ENCODE assay signal across 8 cellular contexts in the genomic region with DNA sequence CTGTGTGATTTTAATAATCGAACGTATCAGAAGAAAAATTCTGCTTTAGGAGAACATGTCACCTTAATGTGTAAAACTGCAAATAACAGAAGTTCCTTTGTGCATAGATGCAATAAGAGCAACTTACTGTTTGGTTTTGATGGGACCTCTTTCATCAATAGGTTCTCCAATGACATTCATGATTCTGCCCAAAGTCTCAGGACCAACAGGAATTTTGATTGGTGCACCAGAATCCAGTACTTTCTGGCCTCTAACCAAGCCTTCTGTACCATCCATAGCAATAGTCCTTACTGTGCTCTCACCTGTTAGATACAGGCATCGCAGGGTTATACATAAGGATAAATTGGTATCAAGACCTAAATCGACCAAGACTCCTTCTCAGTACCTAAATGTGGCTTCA. TPM values are rescaled to one million over a fixed set of nuclear protein-coding genes. Genes with fewer than 3 reads are reported as not detected.
DNase-seq lines count a peak whose midpoint lies in the region; ATAC-seq and TF ChIP-seq lines count a peak whose summit lies in the region.

No MANE protein-coding gene starts in this region.

- H3K79me2 ChIP-seq in GM23338 (replicated peaks; ENCODE audit: insufficient read depth) = peaks cover 42% of the 10 kb centered on the region

- TF ChIP-seq CTCF in GM23338 (conservative IDR thresholded peaks at IDR 0.05; ENCODE audit: low read depth in 2 of 2) (no peak), VCaP (conservative IDR thresholded peaks at IDR 0.05) (no peak), gastroesophageal sphincter (IDR thresholded peaks at IDR 0.05) (no peak)

- peaks cover 12% of the 10 kb centered on the region for H3K27me3 Mint-ChIP-seq in GM23338 (ENCODE audit: insufficient read depth, low read depth, poor library complexity)

- peaks cover 20% of the 10 kb centered on the region for H3K4me1 Mint-ChIP-seq in GM23338

- TF ChIP-seq EP300 in gastroesophageal sphincter (IDR thresholded peaks at IDR 0.05) = no peak

- no peaks in the 10 kb centered on the region for H3K9me3 ChIP-seq in gastroesophageal sphincter
- no peaks in the 10 kb centered on the region for H3K9me3 ChIP-seq in skeletal muscle satellite cell (replicated peaks; ENCODE audit: low read length)

- DNase-seq in GM23338 (ENCODE audit: low spot score) (no peak), AG08395 (ENCODE audit: low spot score) (no peak), NCI-H1436 treated with DMSO at 0.1 percent for 48 hours (lab: John Stamatoyannopoulos, UW) (no peak)

- H3K4me3 ChIP-seq in GM23338 = peak overlapping the region; percentile 66
- peak overlapping the region; percentile 89 to 96 for H3K4me3 ChIP-seq in gastroesophageal sphincter
- H3K4me3 ChIP-seq in skeletal muscle satellite cell (ENCODE audit: low read length) = peak overlapping the region; percentile 85

- peaks cover 24% of the 10 kb centered on the region for H4K20me1 ChIP-seq in GM23338 (replicated peaks; ENCODE audit: insufficient read depth)

- peaks cover 59% of the 10 kb centered on the region for H3K36me3 Mint-ChIP-seq in GM23338 (ENCODE audit: low read depth)

- WGBS in gastroesophageal sphincter (ENCODE audit: low coverage in 1 of 2), 2 donors = 38 to 50% methylated on average over 3 to 4 of the region's 4 CpGs

- H2AFZ ChIP-seq in GM23338 = no peak overlapping the region

- H3K27ac Mint-ChIP-seq in GM23338 = peak overlapping the region; percentile 99; the same call in 1 of the 2 replicates

- peak overlapping the region; percentile 99 for H3K4me3 Mint-ChIP-seq in GM23338

- TF ChIP-seq POLR2A in gastroesophageal sphincter (IDR thresholded peaks at IDR 0.05) = no peak

- no peaks in the 10 kb centered on the region for H3K9me3 Mint-ChIP-seq in GM23338

- no peaks in the 10 kb centered on the region for H3K27me3 ChIP-seq in GM23338 (ENCODE audit: insufficient read depth)
- no peaks in the 10 kb centered on the region for H3K27me3 ChIP-seq in gastroesophageal sphincter
- H3K27me3 ChIP-seq in skeletal muscle satellite cell (ENCODE audit: control insufficient read depth, insufficient read depth, low read length) = no peaks in the 10 kb centered on the region

- H3K27ac ChIP-seq in GM23338 (ENCODE audit: low read depth) (no peak overlapping the region; the same call in 1 of the 2 replicates), VCaP (peak overlapping the region; percentile 97), gastroesophageal sphincter (peak overlapping the region; percentile 94 to 96 (median 96))

- H3K4me1 ChIP-seq in GM23338 (ENCODE audit: insufficient read depth) = 0 out of 2 replicates have a peak, but pooled peaks cover 6% of the 10 kb centered on the region
- H3K4me1 ChIP-seq in gastroesophageal sphincter = peaks cover 4 to 61% (median 13%) of the 10 kb centered on the region in 3 donors
- H3K4me1 ChIP-seq in skeletal muscle satellite cell (ENCODE audit: control insufficient read depth, insufficient read depth, low read length) = peaks cover 18% of the 10 kb centered on the region

- peaks cover 37% of the 10 kb centered on the region for H3F3A ChIP-seq in GM23338 (replicated peaks; ENCODE audit: low read depth)

- H3K4me2 ChIP-seq in GM23338 (peak overlapping the region; percentile 78), skeletal muscle satellite cell (ENCODE audit: low read length) (peak overlapping the region; percentile 96)

- H3K9me2 ChIP-seq in GM23338 (ENCODE audit: insufficient read depth) = no peaks in the 10 kb centered on the region

- H3K9ac ChIP-seq in skeletal muscle satellite cell (ENCODE audit: low read depth, low read length) = peak overlapping the region; percentile 98

- ATAC-seq in GM23338 (no peak), gastroesophageal sphincter (no peak), GM18520 (IDR thresholded peaks at IDR 0.05; ENCODE audit: unreplicated experiment) (no peak), GM21723 (IDR thresholded peaks at IDR 0.05; ENCODE audit: unreplicated experiment) (no peak)

- peaks cover 48% of the 10 kb centered on the region for H3K36me3 ChIP-seq in GM23338 (ENCODE audit: insufficient read depth)
- H3K36me3 ChIP-seq in gastroesophageal sphincter = peaks cover 5 to 50% of the 10 kb centered on the region in 2 donors
- peaks cover 50% of the 10 kb centered on the region for H3K36me3 ChIP-seq in skeletal muscle satellite cell (ENCODE audit: insufficient read depth, low read length)

TF ChIP-seq in GM23338, 12 proteins besides CTCF, POLR2A, EP300 and RAD21:
- no peak for TF ChIP-seq JUNB (IDR thresholded peaks at IDR 0.05; ENCODE audit: unreplicated experiment)
- TF ChIP-seq ZNF331 (CRISPR knock-in tag; IDR thresholded peaks at IDR 0.05; ENCODE audit: low read depth) = no peak
- TF ChIP-seq, protein P1, sequence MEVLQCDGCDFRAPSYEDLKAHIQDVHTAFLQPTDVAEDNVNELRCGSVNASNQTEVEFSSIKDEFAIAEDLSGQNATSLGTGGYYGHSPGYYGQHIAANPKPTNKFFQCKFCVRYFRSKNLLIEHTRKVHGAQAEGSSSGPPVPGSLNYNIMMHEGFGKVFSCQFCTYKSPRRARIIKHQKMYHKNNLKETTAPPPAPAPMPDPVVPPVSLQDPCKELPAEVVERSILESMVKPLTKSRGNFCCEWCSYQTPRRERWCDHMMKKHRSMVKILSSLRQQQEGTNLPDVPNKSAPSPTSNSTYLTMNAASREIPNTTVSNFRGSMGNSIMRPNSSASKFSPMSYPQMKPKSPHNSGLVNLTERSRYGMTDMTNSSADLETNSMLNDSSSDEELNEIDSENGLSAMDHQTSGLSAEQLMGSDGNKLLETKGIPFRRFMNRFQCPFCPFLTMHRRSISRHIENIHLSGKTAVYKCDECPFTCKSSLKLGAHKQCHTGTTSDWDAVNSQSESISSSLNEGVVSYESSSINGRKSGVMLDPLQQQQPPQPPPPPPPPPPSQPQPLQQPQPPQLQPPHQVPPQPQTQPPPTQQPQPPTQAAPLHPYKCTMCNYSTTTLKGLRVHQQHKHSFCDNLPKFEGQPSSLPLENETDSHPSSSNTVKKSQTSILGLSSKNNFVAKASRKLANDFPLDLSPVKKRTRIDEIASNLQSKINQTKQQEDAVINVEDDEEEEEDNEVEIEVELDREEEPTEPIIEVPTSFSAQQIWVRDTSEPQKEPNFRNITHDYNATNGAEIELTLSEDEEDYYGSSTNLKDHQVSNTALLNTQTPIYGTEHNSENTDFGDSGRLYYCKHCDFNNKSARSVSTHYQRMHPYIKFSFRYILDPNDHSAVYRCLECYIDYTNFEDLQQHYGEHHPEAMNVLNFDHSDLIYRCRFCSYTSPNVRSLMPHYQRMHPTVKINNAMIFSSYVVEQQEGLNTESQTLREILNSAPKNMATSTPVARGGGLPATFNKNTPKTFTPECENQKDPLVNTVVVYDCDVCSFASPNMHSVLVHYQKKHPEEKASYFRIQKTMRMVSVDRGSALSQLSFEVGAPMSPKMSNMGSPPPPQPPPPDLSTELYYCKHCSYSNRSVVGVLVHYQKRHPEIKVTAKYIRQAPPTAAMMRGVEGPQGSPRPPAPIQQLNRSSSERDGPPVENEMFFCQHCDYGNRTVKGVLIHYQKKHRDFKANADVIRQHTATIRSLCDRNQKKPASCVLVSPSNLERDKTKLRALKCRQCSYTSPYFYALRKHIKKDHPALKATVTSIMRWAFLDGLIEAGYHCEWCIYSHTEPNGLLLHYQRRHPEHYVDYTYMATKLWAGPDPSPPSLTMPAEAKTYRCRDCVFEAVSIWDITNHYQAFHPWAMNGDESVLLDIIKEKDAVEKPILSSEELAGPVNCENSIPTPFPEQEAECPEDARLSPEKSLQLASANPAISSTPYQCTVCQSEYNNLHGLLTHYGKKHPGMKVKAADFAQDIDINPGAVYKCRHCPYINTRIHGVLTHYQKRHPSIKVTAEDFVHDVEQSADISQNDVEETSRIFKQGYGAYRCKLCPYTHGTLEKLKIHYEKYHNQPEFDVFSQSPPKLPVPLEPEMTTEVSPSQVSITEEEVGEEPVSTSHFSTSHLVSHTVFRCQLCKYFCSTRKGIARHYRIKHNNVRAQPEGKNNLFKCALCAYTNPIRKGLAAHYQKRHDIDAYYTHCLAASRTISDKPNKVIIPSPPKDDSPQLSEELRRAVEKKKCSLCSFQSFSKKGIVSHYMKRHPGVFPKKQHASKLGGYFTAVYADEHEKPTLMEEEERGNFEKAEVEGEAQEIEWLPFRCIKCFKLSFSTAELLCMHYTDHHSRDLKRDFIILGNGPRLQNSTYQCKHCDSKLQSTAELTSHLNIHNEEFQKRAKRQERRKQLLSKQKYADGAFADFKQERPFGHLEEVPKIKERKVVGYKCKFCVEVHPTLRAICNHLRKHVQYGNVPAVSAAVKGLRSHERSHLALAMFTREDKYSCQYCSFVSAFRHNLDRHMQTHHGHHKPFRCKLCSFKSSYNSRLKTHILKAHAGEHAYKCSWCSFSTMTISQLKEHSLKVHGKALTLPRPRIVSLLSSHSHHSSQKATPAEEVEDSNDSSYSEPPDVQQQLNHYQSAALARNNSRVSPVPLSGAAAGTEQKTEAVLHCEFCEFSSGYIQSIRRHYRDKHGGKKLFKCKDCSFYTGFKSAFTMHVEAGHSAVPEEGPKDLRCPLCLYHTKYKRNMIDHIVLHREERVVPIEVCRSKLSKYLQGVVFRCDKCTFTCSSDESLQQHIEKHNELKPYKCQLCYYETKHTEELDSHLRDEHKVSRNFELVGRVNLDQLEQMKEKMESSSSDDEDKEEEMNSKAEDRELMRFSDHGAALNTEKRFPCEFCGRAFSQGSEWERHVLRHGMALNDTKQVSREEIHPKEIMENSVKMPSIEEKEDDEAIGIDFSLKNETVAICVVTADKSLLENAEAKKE (CRISPR knock-in tag; IDR thresholded peaks at IDR 0.05) = no peak
- TF ChIP-seq CREB1 (CRISPR knock-in tag; IDR thresholded peaks at IDR 0.05; ENCODE audit: low read depth) = no peak
- no peak for TF ChIP-seq NANOG (IDR thresholded peaks at IDR 0.05; ENCODE audit: borderline replicate concordance)

RNA-seq across cellular contexts. Expression of a gene that starts 1.1 kb away (rescaled TPM):
- total RNA-seq in GM23338 (2014; rRNA removed; shearing (Covaris generic)) = 706 and 763 TPM in 2 replicates
- polyA plus RNA-seq in GM23338 (2016; fragmentation: Nextera tagmentation; extraction: Ambion mirVana) = 956 and 1,001 TPM in 2 replicates
- 100 to 1,000 TPM; 315 to 472 (median 432) TPM for total RNA-seq in gastroesophageal sphincter
- total RNA-seq in skeletal muscle satellite cell (2012; rRNA removed) = 547 and 574 TPM in 2 replicates

RNA-seq across cellular contexts. Expression of a gene that starts 14.5 kb away (rescaled TPM):
- total RNA-seq in GM23338 (2014; rRNA removed; shearing (Covaris generic)) = 89.6 and 109 TPM in 2 replicates
- polyA plus RNA-seq in GM23338 (2016; fragmentation: Nextera tagmentation; extraction: Ambion mirVana) = 111 and 130 TPM in 2 replicates
- 10 to 100 TPM; 32.1 to 73.2 (median 54.6) TPM for total RNA-seq in gastroesophageal sphincter
- total RNA-seq in skeletal muscle satellite cell (2012; rRNA removed) = 25.6 and 26.2 TPM in 2 replicates

RNA-seq across cellular contexts. Expression of a gene that starts 43.4 kb away (rescaled TPM):
- total RNA-seq in GM23338 (2014; rRNA removed; shearing (Covaris generic)) = 334 and 453 TPM in 2 replicates
- polyA plus RNA-seq in GM23338 (2016; fragmentation: Nextera tagmentation; extraction: Ambion mirVana) = 391 and 442 TPM in 2 replicates
- total RNA-seq in gastroesophageal sphincter = 100 to 1,000 TPM in 2 of 4 donors, 10 to 100 TPM in 2; 73.5 to 115 (median 104) TPM
- total RNA-seq in skeletal muscle satellite cell (2012; rRNA removed) = 103 and 126 TPM in 2 replicates
